In the genomic region with DNA sequence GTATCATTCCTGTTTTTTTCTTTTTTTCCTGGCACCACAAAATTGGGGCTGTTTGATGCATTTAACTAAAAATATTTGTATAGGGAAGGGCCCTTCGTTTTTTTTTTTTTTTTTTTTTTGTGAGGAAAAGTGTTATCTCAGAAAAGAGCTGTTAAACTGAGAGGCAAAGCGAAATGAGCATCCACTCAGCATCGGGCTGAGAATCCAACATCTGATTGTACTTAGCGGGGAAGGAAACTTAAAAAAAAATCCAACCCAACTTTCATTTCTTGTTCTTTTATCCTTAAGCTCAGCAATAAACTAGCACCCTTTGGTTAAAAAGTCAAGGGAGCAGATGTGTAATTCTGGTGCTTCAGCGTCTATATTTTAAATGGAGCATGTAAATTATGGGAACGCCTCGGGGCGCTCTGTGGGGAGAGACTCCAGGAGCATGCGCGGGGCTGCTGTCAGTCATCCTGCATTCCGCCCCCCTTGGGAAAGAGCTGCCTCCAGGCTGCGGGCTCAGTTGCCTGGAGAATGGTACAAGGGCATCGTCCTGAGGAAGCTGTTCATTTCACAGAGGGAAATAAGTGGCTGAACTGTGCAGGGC, we compare ENCODE assay signal across 8 cellular contexts. TPM values are rescaled to one million over a fixed set of nuclear protein-coding genes. Genes with fewer than 3 reads are reported as not detected.
DNase-seq lines count a peak whose midpoint lies in the region; ATAC-seq and TF ChIP-seq lines count a peak whose summit lies in the region.

No MANE protein-coding gene starts in this region.

- DNase-seq in AG04449 (ENCODE audit: low read depth, low spot score) (no peak), MM.1S (no peak), cerebellum (ENCODE audit: low spot score) (peak; percentile 2), mesothelial cell of epicardium (ENCODE audit: low spot score in 2 of 2, unreplicated experiment in 2 of 2) (peak; percentile 30 to 57), NCI-H774 (lab: John Stamatoyannopoulos, UW) (no peak), germinal center (ENCODE audit: low spot score) (no peak), T-helper 17 cell (no peak)
- DNase-seq in activated CD4-positive, alpha-beta memory T cell treated with anti-CD3 and anti-CD28 coated beads, Interleukin-2, amount 10 ng/mL, durations not matched to agents 7 days and 5 days, result no peak

- H3K79me2 ChIP-seq in MM.1S (ENCODE audit: low read length), result no peaks in the 10 kb centered on the region

- CTCF ChIA-PET in AG04449 (lab: Yijun Ruan, JAX), result no interaction called here
- CTCF ChIA-PET in activated CD4-positive, alpha-beta memory T cell treated with anti-CD3 and anti-CD28 coated beads, Interleukin-2, amount 10 ng/mL, durations not matched to agents 7 days and 5 days (lab: Charles Lee), result no interaction called here

- peaks cover 44% of the 10 kb centered on the region for H3K27me3 Mint-ChIP-seq in mesothelial cell of epicardium (ENCODE audit: low read depth)
- H3K27me3 Mint-ChIP-seq in activated CD4-positive, alpha-beta memory T cell treated with anti-CD3 and anti-CD28 coated beads, Interleukin-2, amount 10 ng/mL, durations not matched to agents 7 days and 5 days, result peaks cover 11% of the 10 kb centered on the region
- H3K27me3 Mint-ChIP-seq in T-helper 17 cell, result peaks cover 43% of the 10 kb centered on the region

- ATAC-seq in T-helper 17 cell, result no peak

- no peaks in the 10 kb centered on the region for H3F3A ChIP-seq in MM.1S (ENCODE audit: insufficient read depth, low read length)

- H3K4me1 ChIP-seq in MM.1S (ENCODE audit: low read length), result no peaks in the 10 kb centered on the region

- H3K4me1 Mint-ChIP-seq in mesothelial cell of epicardium (peaks cover 9% of the 10 kb centered on the region), T-helper 17 cell (peaks cover 4% of the 10 kb centered on the region)
- peaks cover 5% of the 10 kb centered on the region for H3K4me1 Mint-ChIP-seq in activated CD4-positive, alpha-beta memory T cell treated with anti-CD3 and anti-CD28 coated beads, Interleukin-2, amount 10 ng/mL, durations not matched to agents 7 days and 5 days

- H3K9me3 ChIP-seq in MM.1S (replicated peaks; ENCODE audit: insufficient read depth, low read length) (no peaks in the 10 kb centered on the region), T-helper 17 cell (ENCODE audit: control insufficient read depth, low read length, poor library complexity, severe bottlenecking) (no peaks in the 10 kb centered on the region)

- no peaks in the 10 kb centered on the region for H3K27me3 ChIP-seq in MM.1S (replicated peaks; ENCODE audit: insufficient read depth, low read length)

- no peaks in the 10 kb centered on the region for H3K9me2 ChIP-seq in MM.1S (replicated peaks; ENCODE audit: insufficient read depth, low read length)

- no peak overlapping the region for H3K9ac ChIP-seq in MM.1S (ENCODE audit: low read length)

- TF ChIP-seq CTCF in AG04449 (IDR thresholded peaks at IDR 0.05; ENCODE audit: insufficient read depth, low read length, missing control alignments) (no peak), MM.1S (IDR thresholded peaks at IDR 0.05; ENCODE audit: low read length) (no peak), mesothelial cell of epicardium (IDR thresholded peaks at IDR 0.05; ENCODE audit: unreplicated experiment) (no peak)

- H4K20me1 ChIP-seq in MM.1S (ENCODE audit: insufficient read depth, low read length), result no peaks in the 10 kb centered on the region

- H3K4me2 ChIP-seq in MM.1S (ENCODE audit: low read depth, low read length), result peak overlapping the region; percentile 32

- no peaks in the 10 kb centered on the region for H3K9me3 Mint-ChIP-seq in mesothelial cell of epicardium
- H3K9me3 Mint-ChIP-seq in activated CD4-positive, alpha-beta memory T cell treated with anti-CD3 and anti-CD28 coated beads, Interleukin-2, amount 10 ng/mL, durations not matched to agents 7 days and 5 days, result no peaks in the 10 kb centered on the region

- H3K27ac Mint-ChIP-seq in mesothelial cell of epicardium (no peak overlapping the region), T-helper 17 cell (no peak overlapping the region)
- H3K27ac Mint-ChIP-seq in activated CD4-positive, alpha-beta memory T cell treated with anti-CD3 and anti-CD28 coated beads, Interleukin-2, amount 10 ng/mL, durations not matched to agents 7 days and 5 days, result no peak overlapping the region

- H3K4me3 Mint-ChIP-seq in mesothelial cell of epicardium (peak overlapping the region; percentile 58), T-helper 17 cell (no peak overlapping the region)
- no peak overlapping the region for H3K4me3 Mint-ChIP-seq in activated CD4-positive, alpha-beta memory T cell treated with anti-CD3 and anti-CD28 coated beads, Interleukin-2, amount 10 ng/mL, durations not matched to agents 7 days and 5 days

- H3K27ac ChIP-seq in MM.1S (ENCODE audit: low read length), result no peak overlapping the region

- POLR2A ChIA-PET in AG04449 (lab: Yijun Ruan, JAX), result no interaction called here
- POLR2A ChIA-PET in activated CD4-positive, alpha-beta memory T cell treated with anti-CD3 and anti-CD28 coated beads, Interleukin-2, amount 10 ng/mL, durations not matched to agents 7 days and 5 days (lab: Charles Lee), result no interaction called here

- H2AFZ ChIP-seq in MM.1S (ENCODE audit: low read length), result 0 out of 2 replicates have a peak overlapping the region, but pooled peaks have one; percentile 19

- H3K4me3 ChIP-seq in AG04449 (ENCODE audit: low read depth, low read length) (peak overlapping the region; percentile 36; the same call in 1 of the 2 replicates), MM.1S (ENCODE audit: low read length) (peak overlapping the region; percentile 44)

- H3K36me3 ChIP-seq in MM.1S (replicated peaks; ENCODE audit: insufficient read depth, low read length), result no peaks in the 10 kb centered on the region

- H3K36me3 Mint-ChIP-seq in mesothelial cell of epicardium, result no peaks in the 10 kb centered on the region
- no peaks in the 10 kb centered on the region for H3K36me3 Mint-ChIP-seq in activated CD4-positive, alpha-beta memory T cell treated with anti-CD3 and anti-CD28 coated beads, Interleukin-2, amount 10 ng/mL, durations not matched to agents 7 days and 5 days (ENCODE audit: low read depth)
- no peaks in the 10 kb centered on the region for H3K36me3 Mint-ChIP-seq in T-helper 17 cell (ENCODE audit: low read depth)

RNA-seq across cellular contexts. Expression of gene DMRT2, which starts 33.3 kb away (rescaled TPM):
- total RNA-seq in cerebellum (0.45 TPM), mesothelial cell of epicardium (0.45 to 0.47 TPM (median 0.47 TPM) in 3 replicates), T-helper 17 cell (not detected)
- total RNA-seq in activated CD4-positive, alpha-beta memory T cell treated with anti-CD3 and anti-CD28 coated beads, Interleukin-2, amount 10 ng/mL, durations not matched to agents 7 days and 5 days, result 1 to 10 TPM; 2.9 to 3.3 TPM

Comparison
In these comparisons a context has a peak if more than half of its experiments do, and no peak if none do; other contexts are left out.
1. DNase-seq: peak in cerebellum (single experiment) and mesothelial cell of epicardium (2 of 2); none in AG04449 (single experiment), MM.1S (single experiment), activated CD4-positive, alpha-beta memory T cell treated with anti-CD3 and anti-CD28 coated beads, Interleukin-2, amount 10 ng/mL, durations not matched to agents 7 days and 5 days (single experiment), NCI-H774 (single experiment), germinal center (single experiment) and T-helper 17 cell (0 of 3).